Comparison of ENCODE assay signal across 18 cellular contexts in genomic region chr3:21390136-21390535, GRCh38.
DNase-seq lines count a peak whose midpoint lies in the region; ATAC-seq and TF ChIP-seq lines count a peak whose summit lies in the region.
"Had no signal": no experiment of that assay in that cellular context is flagged by ENCODE, and none has a peak within 500 bp of the region (broad histone marks: within the 10 kb centered on the region; RNA-seq: fewer than 3 reads in every experiment).

No MANE protein-coding gene starts in this region.

- H3K27me3 ChIP-seq in kidney epithelial cell (ENCODE audit: control insufficient read depth, insufficient read depth, low read length): no peaks in the 10 kb centered on the region
- no peaks in the 10 kb centered on the region for H3K27me3 ChIP-seq in HAP-1 (ENCODE audit: low read depth)
- H3K27me3 ChIP-seq: sigmoid colon had no signal

- TF ChIP-seq CTCF in HFFc6 (IDR thresholded peaks at IDR 0.05) (no peak), kidney epithelial cell (IDR thresholded peaks at IDR 0.05; ENCODE audit: insufficient read depth, low read length, poor library complexity, severe bottlenecking) (no peak)

- DNase-seq in AG20443 (ENCODE audit: low spot score) (peak; percentile 81), HFFc6 (peak; percentile 98), amniotic epithelial cell (ENCODE audit: low read depth) (peak; percentile 9), kidney epithelial cell (ENCODE audit: low read depth) (peak; percentile 45), H4 (ENCODE audit: low spot score) (no peak), HAP-1 (ENCODE audit: low spot score in 2 of 2) (no peak), dermis blood vessel endothelial cell (no peak)
- DNase-seq: activated CD4-positive, alpha-beta T cell treated with anti-CD3 and anti-CD28 coated beads, Interleukin-2, amount 10 ng/mL, durations not matched to agents 7 days and 5 days; activated T-cell treated with anti-CD3 and anti-CD28 coated beads, Interleukin-2, amount 50 U/mL, for 48 hours; head of caudate nucleus; NCI-H187 treated with DMSO at 0.1 percent for 48 hours; sigmoid colon had no signal

- H3K36me3 ChIP-seq in kidney epithelial cell (ENCODE audit: control insufficient read depth, insufficient read depth, low read length) (no peaks in the 10 kb centered on the region), HAP-1 (replicated peaks) (no peaks in the 10 kb centered on the region)
- H3K36me3 ChIP-seq: sigmoid colon had no signal

- no peaks in the 10 kb centered on the region for H3K27me3 Mint-ChIP-seq in HFFc6 (ENCODE audit: insufficient read depth)
- H3K27me3 Mint-ChIP-seq: activated CD4-positive, alpha-beta T cell treated with anti-CD3 and anti-CD28 coated beads, Interleukin-2, amount 10 ng/mL, durations not matched to agents 7 days and 5 days; brain had no signal

- peaks cover 46% of the 10 kb centered on the region for H3K36me3 Mint-ChIP-seq in HFFc6 (ENCODE audit: low read depth)
- H3K36me3 Mint-ChIP-seq: brain, CD14-positive monocyte had no signal

- peaks cover 4% of the 10 kb centered on the region; the same call in 1 of the 2 replicates for H3K9me3 ChIP-seq in HAP-1
- H3K9me3 ChIP-seq: sigmoid colon had no signal

- H3K4me1 ChIP-seq in HAP-1: peaks cover 2% of the 10 kb centered on the region

- ATAC-seq in HG03139 (IDR thresholded peaks at IDR 0.05; ENCODE audit: unreplicated experiment): no peak
- ATAC-seq: left lobe of liver, Panc1 had no signal

- H3K27ac Mint-ChIP-seq in HFFc6: peak overlapping the region; percentile 99
- H3K27ac Mint-ChIP-seq: activated CD4-positive, alpha-beta T cell treated with anti-CD3 and anti-CD28 coated beads, Interleukin-2, amount 10 ng/mL, durations not matched to agents 7 days and 5 days; brain; CD14-positive monocyte; nephron had no signal

- H3K4me3 Mint-ChIP-seq in HFFc6: peak overlapping the region; percentile 62; the same call in 1 of the 2 replicates
- H3K4me3 Mint-ChIP-seq: activated CD4-positive, alpha-beta T cell treated with anti-CD3 and anti-CD28 coated beads, Interleukin-2, amount 10 ng/mL, durations not matched to agents 7 days and 5 days; brain; CD14-positive monocyte; nephron had no signal

- H3K4me1 Mint-ChIP-seq in HFFc6 (ENCODE audit: low read depth): peaks cover 67% of the 10 kb centered on the region
- H3K4me1 Mint-ChIP-seq: activated CD4-positive, alpha-beta T cell treated with anti-CD3 and anti-CD28 coated beads, Interleukin-2, amount 10 ng/mL, durations not matched to agents 7 days and 5 days; brain; CD14-positive monocyte; nephron had no signal

- H3K4me3 ChIP-seq in kidney epithelial cell (ENCODE audit: low read depth, low read length): no peak overlapping the region
- no peak overlapping the region for H3K4me3 ChIP-seq in HAP-1
- H3K4me3 ChIP-seq: sigmoid colon had no signal

- in situ Hi-C loops in HAP-1 (cut with MboI; ENCODE audit: low sequenced_read_pairs): no loop called here

- peaks cover 29% of the 10 kb centered on the region for H3K9me3 Mint-ChIP-seq in HFFc6

Comparison
In these comparisons a context has a peak if more than half of its experiments do, and no peak if none do; other contexts are left out.
1. DNase-seq: peak in AG20443 (single experiment), HFFc6 (single experiment), amniotic epithelial cell (single experiment) and kidney epithelial cell (single experiment); none in H4 (single experiment), HAP-1 (0 of 2) and dermis blood vessel endothelial cell (single experiment).